8 cellular contexts compared by ENCODE assay signal in genomic region chr21:36155603-36156338, GRCh38. TPM values are rescaled to one million over a fixed set of nuclear protein-coding genes. Genes with fewer than 3 reads are reported as not detected.
DNase-seq lines count a peak whose midpoint lies in the region; ATAC-seq and TF ChIP-seq lines count a peak whose summit lies in the region.

No MANE protein-coding gene starts in this region.

- H3K9me3 ChIP-seq in Caco-2 (no peaks in the 10 kb centered on the region), iPS-18c (ENCODE audit: control insufficient read depth, insufficient read depth, low read length) (no peaks in the 10 kb centered on the region)

- H3K4me1 ChIP-seq in Caco-2: peaks cover 5% of the 10 kb centered on the region

- CTCF ChIA-PET in Caco-2 (lab: Charles Lee): interaction anchor here (0.6 to 1.4 kb wide), 7 partner anchors 8 to 164 kb away, joined by 3 to 10 read pairs (median 4); partner anchors contain the start of gene MORC3

- peaks cover 20% of the 10 kb centered on the region for H3K4me1 Mint-ChIP-seq in Caco-2 (ENCODE audit: low read depth, unreplicated experiment)
- peaks cover 10% of the 10 kb centered on the region for H3K4me1 Mint-ChIP-seq in activated T-helper 1 cell treated with anti-CD3 and anti-CD28 coated beads, Interleukin-12 subunit alpha, Interleukin-12 subunit beta, Interleukin-2, Interleukin-4 antibody, amounts not matched to agents 30 ng/mL and 10 ng/mL and 1 ng/mL, durations not matched to agents 14 hours and 24 hours and 36 hours (ENCODE audit: low read depth)
- peaks cover 31% of the 10 kb centered on the region for H3K4me1 Mint-ChIP-seq in stimulated activated memory B cell treated with anti-CD40 and anti-IgM and Interleukin-4, amounts not matched to agents 10 μg/mL and 1 μg/mL and 100 μg/mL, for 72 hours

- peak overlapping the region; percentile 83 for H3K4me3 Mint-ChIP-seq in Caco-2 (ENCODE audit: unreplicated experiment)
- peak overlapping the region; percentile 86 for H3K4me3 Mint-ChIP-seq in activated T-helper 1 cell treated with anti-CD3 and anti-CD28 coated beads, Interleukin-12 subunit alpha, Interleukin-12 subunit beta, Interleukin-2, Interleukin-4 antibody, amounts not matched to agents 30 ng/mL and 10 ng/mL and 1 ng/mL, durations not matched to agents 14 hours and 24 hours and 36 hours
- peak overlapping the region; percentile 84 for H3K4me3 Mint-ChIP-seq in stimulated activated memory B cell treated with anti-CD40 and anti-IgM and Interleukin-4, amounts not matched to agents 10 μg/mL and 1 μg/mL and 100 μg/mL, for 72 hours

- intact Hi-C loops in Caco-2 (cut with micrococcal nuclease; ENCODE audit: unreplicated experiment): loop anchor here (1.0 to 5.0 kb wide), 5 partner anchors 14 to 165 kb away; partner anchors contain the start of gene MORC3
- intact Hi-C loops in activated T-helper 1 cell treated with anti-CD3 and anti-CD28 coated beads, Interleukin-12 subunit alpha, Interleukin-12 subunit beta, Interleukin-2, Interleukin-4 antibody, amounts not matched to agents 30 ng/mL and 10 ng/mL and 1 ng/mL, durations not matched to agents 14 hours and 24 hours and 36 hours (cut with micrococcal nuclease): loop anchor here (1.0 to 5.0 kb wide), 12 partner anchors 14 to 1212 kb away; partner anchors contain the start of genes CBR3, CHAF1B, DYRK1A and MORC3

- H3K27me3 ChIP-seq in Caco-2 (replicated peaks; ENCODE audit: control insufficient read depth, insufficient read depth, low read length): no peaks in the 10 kb centered on the region

- H3K27ac Mint-ChIP-seq in Caco-2 (ENCODE audit: unreplicated experiment): peak overlapping the region; percentile 84
- no peak overlapping the region for H3K27ac Mint-ChIP-seq in activated T-helper 1 cell treated with anti-CD3 and anti-CD28 coated beads, Interleukin-12 subunit alpha, Interleukin-12 subunit beta, Interleukin-2, Interleukin-4 antibody, amounts not matched to agents 30 ng/mL and 10 ng/mL and 1 ng/mL, durations not matched to agents 14 hours and 24 hours and 36 hours
- H3K27ac Mint-ChIP-seq in stimulated activated memory B cell treated with anti-CD40 and anti-IgM and Interleukin-4, amounts not matched to agents 10 μg/mL and 1 μg/mL and 100 μg/mL, for 72 hours: peak overlapping the region; percentile 69

- POLR2A ChIA-PET in Caco-2 (lab: Charles Lee): interaction anchor here (0.6 to 1.8 kb wide), 10 partner anchors 11 to 164 kb away, joined by 3 to 31 read pairs (median 6); partner anchors contain the start of gene MORC3

- DNase-seq in Caco-2 (peak; percentile 83 to 88), cortex of kidney (lab: John Stamatoyannopoulos, UW) (no peak)
- DNase-seq in activated T-helper 1 cell treated with anti-CD3 and anti-CD28 coated beads, Interleukin-12 subunit alpha, Interleukin-12 subunit beta, Interleukin-2, Interleukin-4 antibody, amounts not matched to agents 30 ng/mL and 10 ng/mL and 1 ng/mL, durations not matched to agents 14 hours and 24 hours and 36 hours (ENCODE audit: low spot score): no peak

- TSS peak; percentile 62 for BruUV-seq in Caco-2 (replicated peaks; lab: Mats Ljungman, UMichigan)

- H3K9me3 Mint-ChIP-seq in Caco-2 (ENCODE audit: unreplicated experiment): no peaks in the 10 kb centered on the region
- no peaks in the 10 kb centered on the region for H3K9me3 Mint-ChIP-seq in activated T-helper 1 cell treated with anti-CD3 and anti-CD28 coated beads, Interleukin-12 subunit alpha, Interleukin-12 subunit beta, Interleukin-2, Interleukin-4 antibody, amounts not matched to agents 30 ng/mL and 10 ng/mL and 1 ng/mL, durations not matched to agents 14 hours and 24 hours and 36 hours
- no peaks in the 10 kb centered on the region for H3K9me3 Mint-ChIP-seq in stimulated activated memory B cell treated with anti-CD40 and anti-IgM and Interleukin-4, amounts not matched to agents 10 μg/mL and 1 μg/mL and 100 μg/mL, for 72 hours

- ATAC-seq in HG03571 (IDR thresholded peaks at IDR 0.05; ENCODE audit: unreplicated experiment): peak; percentile 1
- no peak for ATAC-seq in stimulated activated memory B cell treated with anti-CD40 and anti-IgM and Interleukin-4, amounts not matched to agents 10 μg/mL and 1 μg/mL and 100 μg/mL, for 72 hours
- no peak for ATAC-seq in HG03095 (IDR thresholded peaks at IDR 0.05; ENCODE audit: unreplicated experiment)
- no peak for ATAC-seq in HG02763 (IDR thresholded peaks at IDR 0.05; ENCODE audit: unreplicated experiment)

- peak overlapping the region; percentile 74 for H3K4me3 ChIP-seq in Caco-2 (ENCODE audit: low read depth, low read length)
- H3K4me3 ChIP-seq in iPS-18c (ENCODE audit: insufficient read depth, low read depth, low read length): peak overlapping the region; percentile 64

- no peaks in the 10 kb centered on the region for H3K36me3 ChIP-seq in Caco-2 (ENCODE audit: control insufficient read depth, insufficient read depth, low read length)

- TF ChIP-seq CTCF in Caco-2 (IDR thresholded peaks at IDR 0.05; ENCODE audit: insufficient read depth in 1 of 2, low read depth in 1 of 2, low read length in 1 of 2, severe bottlenecking in 1 of 2, unreplicated experiment in 1 of 2): no peak

- no peaks in the 10 kb centered on the region for H3K27me3 Mint-ChIP-seq in Caco-2 (ENCODE audit: insufficient read depth, unreplicated experiment)
- peaks cover 9% of the 10 kb centered on the region for H3K27me3 Mint-ChIP-seq in activated T-helper 1 cell treated with anti-CD3 and anti-CD28 coated beads, Interleukin-12 subunit alpha, Interleukin-12 subunit beta, Interleukin-2, Interleukin-4 antibody, amounts not matched to agents 30 ng/mL and 10 ng/mL and 1 ng/mL, durations not matched to agents 14 hours and 24 hours and 36 hours (ENCODE audit: insufficient read depth)
- no peaks in the 10 kb centered on the region for H3K27me3 Mint-ChIP-seq in stimulated activated memory B cell treated with anti-CD40 and anti-IgM and Interleukin-4, amounts not matched to agents 10 μg/mL and 1 μg/mL and 100 μg/mL, for 72 hours

- H3K36me3 Mint-ChIP-seq in Caco-2 (ENCODE audit: insufficient read depth, unreplicated experiment): peaks cover 13% of the 10 kb centered on the region
- peaks cover 6% of the 10 kb centered on the region for H3K36me3 Mint-ChIP-seq in activated T-helper 1 cell treated with anti-CD3 and anti-CD28 coated beads, Interleukin-12 subunit alpha, Interleukin-12 subunit beta, Interleukin-2, Interleukin-4 antibody, amounts not matched to agents 30 ng/mL and 10 ng/mL and 1 ng/mL, durations not matched to agents 14 hours and 24 hours and 36 hours (ENCODE audit: low read depth)
- H3K36me3 Mint-ChIP-seq in stimulated activated memory B cell treated with anti-CD40 and anti-IgM and Interleukin-4, amounts not matched to agents 10 μg/mL and 1 μg/mL and 100 μg/mL, for 72 hours: peaks cover 8% of the 10 kb centered on the region

RNA-seq across cellular contexts. Expression of gene DOP1B, which starts 0.9 kb away (rescaled TPM):
- total RNA-seq in Caco-2 (2022): 15.9 and 16.7 TPM in 2 replicates
- total RNA-seq in activated T-helper 1 cell treated with anti-CD3 and anti-CD28 coated beads, Interleukin-12 subunit alpha, Interleukin-12 subunit beta, Interleukin-2, Interleukin-4 antibody, amounts not matched to agents 30 ng/mL and 10 ng/mL and 1 ng/mL, durations not matched to agents 14 hours and 24 hours and 36 hours: 10.6 and 11.5 TPM in 2 replicates

RNA-seq across cellular contexts. Expression of gene CBR3, which starts 20.9 kb away (rescaled TPM):
- total RNA-seq in Caco-2 (2022): 0.46 TPM in 1 of 2 replicates, not detected in the other
- 16.4 and 16.9 TPM in 2 replicates for total RNA-seq in activated T-helper 1 cell treated with anti-CD3 and anti-CD28 coated beads, Interleukin-12 subunit alpha, Interleukin-12 subunit beta, Interleukin-2, Interleukin-4 antibody, amounts not matched to agents 30 ng/mL and 10 ng/mL and 1 ng/mL, durations not matched to agents 14 hours and 24 hours and 36 hours

Comparison
In these comparisons a context has a peak if more than half of its experiments do, and no peak if none do; other contexts are left out.
1. DNase-seq: peak in Caco-2 (2 of 2); none in activated T-helper 1 cell treated with anti-CD3 and anti-CD28 coated beads, Interleukin-12 subunit alpha, Interleukin-12 subunit beta, Interleukin-2, Interleukin-4 antibody, amounts not matched to agents 30 ng/mL and 10 ng/mL and 1 ng/mL, durations not matched to agents 14 hours and 24 hours and 36 hours (single experiment) and cortex of kidney (single experiment).
2. RNA of gene CBR3, which starts 20.9 kb away (total RNA-seq): 16.4 to 16.9 TPM in activated T-helper 1 cell treated with anti-CD3 and anti-CD28 coated beads, Interleukin-12 subunit alpha, Interleukin-12 subunit beta, Interleukin-2, Interleukin-4 antibody, amounts not matched to agents 30 ng/mL and 10 ng/mL and 1 ng/mL, durations not matched to agents 14 hours and 24 hours and 36 hours; 0.46 TPM in Caco-2; every median in the first group is over 10 times any median in the second.
3. Peak in every context shown above with its lines, with median percentiles within 50 percentile points of each other: H3K4me3 Mint-ChIP-seq.